ENCODE assay signal across 29 cellular contexts in the genomic region with DNA sequence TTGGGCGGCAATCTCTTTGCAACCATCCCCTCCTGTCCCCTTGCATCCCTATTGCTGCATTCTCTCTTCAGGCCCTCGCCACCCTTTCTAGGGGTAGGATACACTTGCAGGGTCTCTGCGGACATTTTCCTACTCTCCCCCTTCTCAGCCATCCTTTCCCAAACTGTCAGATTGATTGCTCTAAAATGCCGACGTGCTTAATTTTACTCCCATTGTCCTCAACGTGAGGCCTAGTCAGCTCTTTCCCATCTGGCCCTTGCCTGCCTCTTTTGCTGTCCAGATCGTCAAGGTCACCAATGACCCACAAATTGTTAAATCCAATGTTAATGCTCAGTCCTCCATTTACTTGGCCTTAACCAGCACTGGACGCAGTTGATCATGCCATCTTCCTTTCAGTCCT. TPM values are rescaled to one million over a fixed set of nuclear protein-coding genes. Genes with fewer than 3 reads are reported as not detected.
DNase-seq lines count a peak whose midpoint lies in the region; ATAC-seq, FAIRE-seq and TF ChIP-seq lines count a peak whose summit lies in the region.
"Had no signal": no experiment of that assay in that cellular context is flagged by ENCODE, and none has a peak within 500 bp of the region (broad histone marks: within the 10 kb centered on the region; RNA-seq: fewer than 3 reads in every experiment).

No MANE protein-coding gene starts in this region.

- no peak overlapping the region for H3K4me3 ChIP-seq in A549
- H3K4me3 ChIP-seq in RWPE2 (ENCODE audit: severe bottlenecking): no peak overlapping the region
- H3K4me3 ChIP-seq in gastroesophageal sphincter: no peak overlapping the region
- H3K4me3 ChIP-seq: BLaER1, GM12878 had no signal

- no peaks in the 10 kb centered on the region for H3K27me3 ChIP-seq in RWPE2 (ENCODE audit: insufficient read depth, poor library complexity, severe bottlenecking)
- no peaks in the 10 kb centered on the region for H3K27me3 ChIP-seq in gastroesophageal sphincter
- H3K27me3 ChIP-seq: BE2C, BLaER1 had no signal

- TF ChIP-seq RAD21 in A549 (conservative IDR thresholded peaks at IDR 0.05 in 1 of 2, IDR thresholded peaks at IDR 0.05 in 1 of 2): no peak

- CTCF ChIA-PET in A549 (lab: Yijun Ruan, JAX): interaction anchor here (0.6 kb wide), 2 partner anchors 14 to 486 kb away, joined by 3 read pairs; no protein-coding TSS in a partner anchor

- H3K4me2 ChIP-seq in A549: no peak overlapping the region
- H3K4me2 ChIP-seq: BLaER1 had no signal

- TF ChIP-seq POLR2A in A549 (IDR thresholded peaks at IDR 0.05; ENCODE audit: low read length) (no peak), gastroesophageal sphincter (IDR thresholded peaks at IDR 0.05) (no peak)

- no peaks in the 10 kb centered on the region for H3K9me3 ChIP-seq in A549
- H3K9me3 ChIP-seq in RWPE2 (ENCODE audit: severe bottlenecking): no peaks in the 10 kb centered on the region
- H3K9me3 ChIP-seq in gastroesophageal sphincter: no peaks in the 10 kb centered on the region
- H3K9me3 ChIP-seq: BE2C, BLaER1 had no signal

- 84% methylated on average over 8 of the region's 8 CpGs for WGBS in A549 (ENCODE audit: missing lambda C conversion rate)
- 88 to 100% methylated on average over 2 to 8 of the region's 8 CpGs for WGBS in gastroesophageal sphincter (ENCODE audit: low coverage in 1 of 2), 2 donors

- ATAC-seq in A549 (no peak), RWPE2 (ENCODE audit: low read depth) (no peak), gastroesophageal sphincter (no peak), HG02678 (IDR thresholded peaks at IDR 0.05; ENCODE audit: unreplicated experiment) (no peak)

- peaks cover 11% of the 10 kb centered on the region; the same call in 2 of the 3 replicates for H3K4me1 ChIP-seq in A549
- peaks cover 7% of the 10 kb centered on the region for H3K4me1 ChIP-seq in RWPE2 (ENCODE audit: insufficient read depth, poor library complexity, severe bottlenecking)
- no peaks in the 10 kb centered on the region for H3K4me1 ChIP-seq in gastroesophageal sphincter
- H3K4me1 ChIP-seq: BE2C, BLaER1 had no signal

- TF ChIP-seq CTCF in A549 (IDR thresholded peaks at IDR 0.05) (no peak), RWPE2 (IDR thresholded peaks at IDR 0.05; ENCODE audit: poor library complexity, severe bottlenecking) (no peak), gastroesophageal sphincter (IDR thresholded peaks at IDR 0.05) (no peak)

- H3K27ac ChIP-seq in A549 (no peak overlapping the region), RWPE2 (ENCODE audit: poor library complexity, severe bottlenecking) (no peak overlapping the region), gastroesophageal sphincter (no peak overlapping the region)
- H3K27ac ChIP-seq: 22Rv1, BLaER1 had no signal

- POLR2A ChIA-PET in A549 (lab: Yijun Ruan, JAX): no interaction called here

- no peak for FAIRE-seq in A549 (lab: Jason Lieb, UNC)
- FAIRE-seq: GM12878, GM12892, GM18507, GM19239 had no signal

- TF ChIP-seq EP300 in A549 (IDR thresholded peaks at IDR 0.05) (no peak), gastroesophageal sphincter (IDR thresholded peaks at IDR 0.05) (no peak)

- peak; percentile 9 for DNase-seq in activated effector memory CD4-positive, alpha-beta T cell treated with anti-CD3 and anti-CD28 coated beads, Interleukin-2, amount 50 U/mL, for 16 hours
- DNase-seq in activated effector memory CD4-positive, alpha-beta T cell treated with Interleukin-2 at 50 U/mL for 16 hours: no peak
- DNase-seq in A549 (ENCODE audit: low read depth in 1 of 2, low spot score in 1 of 2): no peak
- peak; percentile 7 for DNase-seq in RWPE2 (ENCODE audit: low spot score)
- DNase-seq: ACHN; BE2C; C1 segment of cervical spinal cord; CD4-positive, alpha-beta memory T cell; CD4-positive, CD25-positive, alpha-beta regulatory T cell; CD8-positive, alpha-beta memory T cell; COR-L47; DMS 273 treated with DMSO at 0.1 percent for 48 hours; DMS153; DMS79; DND-41; EL; GDM1 had no signal

- H3K36me3 ChIP-seq in RWPE2 (ENCODE audit: low read depth): no peaks in the 10 kb centered on the region
- H3K36me3 ChIP-seq in gastroesophageal sphincter: no peaks in the 10 kb centered on the region
- H3K36me3 ChIP-seq: BE2C, BLaER1 had no signal

TF ChIP-seq in A549, 52 proteins besides CTCF, POLR2A, EP300 and RAD21:
- TF ChIP-seq KDM5A (IDR thresholded peaks at IDR 0.05) (no peak), MAFK (IDR thresholded peaks at IDR 0.05; ENCODE audit: partially characterized antibody) (peak; percentile 29)

RNA-seq across cellular contexts. Expression of gene LRMDA, which starts 12.7 kb away (rescaled TPM):
- polyA plus RNA-seq in A549 (2011; rRNA removed): 5.2 and 5.6 TPM in 2 replicates
- 0.73 and 1.4 TPM in 2 replicates for polyA plus RNA-seq in A549 (2012; cell fraction: cytosol; rRNA removed)
- polyA plus RNA-seq in A549 (2012; cell fraction: nucleus; rRNA removed): 0.89 and 1.5 TPM in 2 replicates
- 4.1 to 5.1 TPM (median 4.6 TPM) in 3 replicates for polyA plus RNA-seq in A549 (2017; fragmentation: RNase III; extraction: RNeasy Plus Mini Kit Qiagen cat#74134 plus additional on column Dnase treatment)
- polyA minus RNA-seq in A549 (2011; rRNA and poly(A)+ RNA removed): 8.2 and 14.0 TPM in 2 replicates
- 10 to 100 TPM in 1 of 4 donors, 1 to 10 TPM in 3; 7.3 to 20.1 (median 8.4) TPM for total RNA-seq in gastroesophageal sphincter
- total RNA-seq: A172; A673; CD4-positive, alpha-beta memory T cell; CD8-positive, alpha-beta memory T cell; Daoy; G401 had no signal
- polyA plus RNA-seq: CD4-positive, alpha-beta memory T cell; CD4-positive, CD25-positive, alpha-beta regulatory T cell; CD8-positive, alpha-beta memory T cell had no signal

RNA-seq across cellular contexts. Expression of gene ZNF503, which starts 17.1 kb away (rescaled TPM):
- polyA plus RNA-seq in A549 (2011; rRNA removed) (0.54 and 0.71 TPM in 2 replicates), A549 (2017; fragmentation: RNase III; extraction: RNeasy Plus Mini Kit Qiagen cat#74134 plus additional on column Dnase treatment) (9.5 to 13.1 TPM (median 12.8 TPM) in 3 replicates)
- polyA plus RNA-seq in A549 (2012; cell fraction: cytosol; rRNA removed): 1.6 and 2.3 TPM in 2 replicates
- polyA plus RNA-seq in A549 (2012; cell fraction: nucleus; rRNA removed): 5.2 and 8.3 TPM in 2 replicates
- polyA minus RNA-seq in A549 (2011; rRNA and poly(A)+ RNA removed): 0.33 and 0.49 TPM in 2 replicates
- total RNA-seq in gastroesophageal sphincter: 10 to 100 TPM; 27.3 to 83.7 (median 43.4) TPM
- total RNA-seq: CD4-positive, CD25-positive, alpha-beta regulatory T cell had no signal
- polyA plus RNA-seq: CD4-positive, alpha-beta memory T cell; CD4-positive, CD25-positive, alpha-beta regulatory T cell; CD8-positive, alpha-beta memory T cell had no signal

Comparison
In these comparisons a context has a peak if more than half of its experiments do, and no peak if none do; other contexts are left out.
1. DNase-seq: peak in activated effector memory CD4-positive, alpha-beta T cell treated with anti-CD3 and anti-CD28 coated beads, Interleukin-2, amount 50 U/mL, for 16 hours (single experiment) and RWPE2 (single experiment); none in activated effector memory CD4-positive, alpha-beta T cell treated with Interleukin-2 at 50 U/mL for 16 hours (single experiment) and A549 (0 of 2).